Comparison of ENCODE assay signal across 8 cellular contexts in genomic region chr9:116149844-116150243, GRCh38. TPM values are rescaled to one million over a fixed set of nuclear protein-coding genes. Genes with fewer than 3 reads are reported as not detected.
DNase-seq lines count a peak whose midpoint lies in the region; ATAC-seq and TF ChIP-seq lines count a peak whose summit lies in the region.

No MANE protein-coding gene starts in this region.

- DNase-seq in GM10248 (ENCODE audit: extremely low spot score) (peak; percentile 24), HFF-Myc (ENCODE audit: extremely low read depth, low read depth) (no peak), SJCRH30 (peak; percentile 39 to 71), heart right ventricle (no peak), vagina (ENCODE audit: extremely low spot score in 2 of 2) (no peak), AG08395 (ENCODE audit: low spot score) (no peak), mesenteric fat pad (ENCODE audit: low spot score) (no peak)

- H3K36me3 ChIP-seq in SJCRH30 (no peaks in the 10 kb centered on the region), heart right ventricle (no peaks in the 10 kb centered on the region), vagina (no peaks in the 10 kb centered on the region)

- no peak for TF ChIP-seq POLR2A in vagina (IDR thresholded peaks at IDR 0.05)

- H3K9me3 ChIP-seq in SJCRH30 (replicated peaks) (no peaks in the 10 kb centered on the region), heart right ventricle (no peaks in the 10 kb centered on the region), vagina (no peaks in the 10 kb centered on the region)

- CTCF ChIA-PET in GM10248 (lab: Yijun Ruan, JAX), result interaction anchor here (0.6 to 2.7 kb wide), 7 partner anchors 9 to 430 kb away, joined by 3 to 12 read pairs (median 4); no protein-coding TSS in a partner anchor

- TF ChIP-seq CTCF in GM10248 (IDR thresholded peaks at IDR 0.05; ENCODE audit: control extremely low read depth, extremely low read depth, low read depth, missing control alignments) (peak; percentile 42), HFF-Myc (IDR thresholded peaks at IDR 0.05; ENCODE audit: low read depth, low read length, missing control alignments) (peak; percentile 78), heart right ventricle (IDR thresholded peaks at IDR 0.05) (peak; percentile 36 to 72 (median 60)), vagina (IDR thresholded peaks at IDR 0.05) (peak in 2 of 3 experiments; percentile 12 to 46)

- intact Hi-C loops in heart right ventricle (cut with DNase I) (loop anchor here in 9 of 10 donors (2.0 to 10.0 kb wide), 15 partner anchors 205 to 558 kb away; no protein-coding TSS in a partner anchor), vagina (cut with DNase I) (loop anchor here (5.0 to 10.0 kb wide), 3 partner anchors 347 to 515 kb away; no protein-coding TSS in a partner anchor)

- H3K27ac ChIP-seq in SJCRH30 (no peak overlapping the region), heart right ventricle (no peak overlapping the region), vagina (no peak overlapping the region)

- ATAC-seq in heart right ventricle (peak in 2 of 8 donors; percentile 24 to 47), HG03039 (IDR thresholded peaks at IDR 0.05; ENCODE audit: unreplicated experiment) (no peak)

- 23% methylated on average over 4 of the region's 4 CpGs for WGBS in heart right ventricle, 2 donors

- H3K4me1 ChIP-seq in SJCRH30 (peaks cover 17% of the 10 kb centered on the region), heart right ventricle (peaks cover 0 to 13% (median 0%) of the 10 kb centered on the region in 9 donors), vagina (peaks cover 5% of the 10 kb centered on the region)

- no peaks in the 10 kb centered on the region for H3K27me3 ChIP-seq in SJCRH30
- H3K27me3 ChIP-seq in heart right ventricle, result peaks cover 0 to 37% (median 6%) of the 10 kb centered on the region in 7 donors
- H3K27me3 ChIP-seq in vagina, result no peaks in the 10 kb centered on the region

- H3K4me3 ChIP-seq in HFF-Myc (replicated peaks; ENCODE audit: low read depth, low read length), result no peak overlapping the region
- H3K4me3 ChIP-seq in SJCRH30, result no peak overlapping the region
- no peak overlapping the region for H3K4me3 ChIP-seq in heart right ventricle
- no peak overlapping the region for H3K4me3 ChIP-seq in vagina

- POLR2A ChIA-PET in GM10248 (lab: Yijun Ruan, JAX), result no interaction called here

RNA-seq across cellular contexts. Expression of gene PAPPA, which starts 3.7 kb away (rescaled TPM):
- total RNA-seq in SJCRH30 (2014; rRNA removed; shearing (Covaris generic)), result 2.5 and 2.8 TPM in 2 replicates
- total RNA-seq in heart right ventricle (1 to 10 TPM in 7 of 10 donors, under 1 TPM in 3; 0.74 to 3.4 (median 1.3) TPM), vagina (4.4 TPM), mesenteric fat pad (5.7 TPM)
- 1 to 10 TPM in 1 of 2 donors, under 1 TPM in 1; 0.15 to 1.1 TPM for polyA plus RNA-seq in heart right ventricle

Comparison
In these comparisons a context has a peak if more than half of its experiments do, and no peak if none do; other contexts are left out.
1. DNase-seq: peak in GM10248 (single experiment) and SJCRH30 (2 of 2); none in HFF-Myc (single experiment), heart right ventricle (0 of 2), vagina (0 of 2), AG08395 (single experiment) and mesenteric fat pad (single experiment).
2. Peak in every context shown above with its lines, with median percentiles within 50 percentile points of each other: CTCF ChIP-seq.